ENCODE assay signal across 23 cellular contexts in genomic region chr5:38709678-38710306, GRCh38.
A peak's percentile ranks its signal among the peaks of the same experiment; 100 is the strongest.
DNase-seq lines count a peak whose midpoint lies in the region; ATAC-seq and TF ChIP-seq lines count a peak whose summit lies in the region.
"Had no signal": no experiment of that assay in that cellular context is flagged by ENCODE, and none has a peak within 500 bp of the region (broad histone marks: within the 10 kb centered on the region; RNA-seq: fewer than 3 reads in every experiment).

No MANE protein-coding gene starts in this region.

- POLR2A ChIA-PET in Panc1 (lab: Charles Lee): interaction anchor here (0.6 kb wide), 1 partner anchor 29 kb away, joined by 3 read pairs; no protein-coding TSS in a partner anchor
- POLR2A ChIA-PET in activated CD4-positive, alpha-beta T cell treated with anti-CD3 and anti-CD28 coated beads, Interleukin-2, amount 10 ng/mL, durations not matched to agents 7 days and 5 days (lab: Charles Lee): no interaction called here

- ATAC-seq in Right ventricle myocardium inferior: peak; percentile 25
- ATAC-seq in Panc1: no peak
- ATAC-seq: CD8-positive, alpha-beta T cell; GM23338 had no signal

- peaks cover 3% of the 10 kb centered on the region for H3K9me3 Mint-ChIP-seq in mesothelial cell of epicardium
- no peaks in the 10 kb centered on the region for H3K9me3 Mint-ChIP-seq in activated CD4-positive, alpha-beta T cell treated with anti-CD3 and anti-CD28 coated beads, Interleukin-2, amount 10 ng/mL, durations not matched to agents 7 days and 5 days
- H3K9me3 Mint-ChIP-seq: CD8-positive, alpha-beta T cell; GM23338 had no signal

- intact Hi-C loops in Right ventricle myocardium inferior (cut with DNase I): no loop called here
- intact Hi-C loops in Panc1 (cut with micrococcal nuclease; ENCODE audit: unreplicated experiment): no loop called here
- intact Hi-C loops in posterior vena cava (cut with DNase I): no loop called here

- H3K4me1 ChIP-seq in right atrium auricular region (peaks cover 0 to 19% of the 10 kb centered on the region in 2 donors), Panc1 (ENCODE audit: control insufficient read depth, insufficient read depth, low read length) (peaks cover 20% of the 10 kb centered on the region)
- H3K4me1 ChIP-seq: Peyer's patch, SJSA1 had no signal

- no peaks in the 10 kb centered on the region for H3K36me3 Mint-ChIP-seq in mesothelial cell of epicardium
- no peaks in the 10 kb centered on the region for H3K36me3 Mint-ChIP-seq in activated CD4-positive, alpha-beta T cell treated with anti-CD3 and anti-CD28 coated beads, Interleukin-2, amount 10 ng/mL, durations not matched to agents 7 days and 5 days (ENCODE audit: low read depth)
- H3K36me3 Mint-ChIP-seq: CD8-positive, alpha-beta T cell; IgD-negative memory B cell had no signal

- CTCF ChIA-PET in Panc1 (lab: Charles Lee): no interaction called here
- CTCF ChIA-PET in activated CD4-positive, alpha-beta T cell treated with anti-CD3 and anti-CD28 coated beads, Interleukin-2, amount 10 ng/mL, durations not matched to agents 7 days and 5 days (lab: Charles Lee): no interaction called here

- no peak overlapping the region for H3K4me3 ChIP-seq in right atrium auricular region
- H3K4me3 ChIP-seq in Panc1 (ENCODE audit: low read depth in 2 of 2, low read length in 2 of 2): no peak overlapping the region
- H3K4me3 ChIP-seq: GM23338, Peyer's patch, SJSA1 had no signal

- in situ Hi-C loops in Panc1 (cut with HindIII; ENCODE audit: low pct_unique_long_range_greater_than_20kb, low sequenced_read_pairs): no loop called here

- no peaks in the 10 kb centered on the region for H3K27me3 Mint-ChIP-seq in mesothelial cell of epicardium (ENCODE audit: low read depth)
- no peaks in the 10 kb centered on the region for H3K27me3 Mint-ChIP-seq in activated CD4-positive, alpha-beta T cell treated with anti-CD3 and anti-CD28 coated beads, Interleukin-2, amount 10 ng/mL, durations not matched to agents 7 days and 5 days
- H3K27me3 Mint-ChIP-seq: IgD-negative memory B cell had no signal

- peaks cover 28% of the 10 kb centered on the region for H3K4me1 Mint-ChIP-seq in mesothelial cell of epicardium
- no peaks in the 10 kb centered on the region for H3K4me1 Mint-ChIP-seq in activated CD4-positive, alpha-beta T cell treated with anti-CD3 and anti-CD28 coated beads, Interleukin-2, amount 10 ng/mL, durations not matched to agents 7 days and 5 days
- H3K4me1 Mint-ChIP-seq: IgD-negative memory B cell had no signal

- H3K27me3 ChIP-seq in right atrium auricular region (no peaks in the 10 kb centered on the region), Panc1 (ENCODE audit: control insufficient read depth, insufficient read depth, low read length) (no peaks in the 10 kb centered on the region)
- H3K27me3 ChIP-seq: Peyer's patch, SJSA1 had no signal

- H3K36me3 ChIP-seq in right atrium auricular region (no peaks in the 10 kb centered on the region), Panc1 (ENCODE audit: control insufficient read depth, insufficient read depth, low read length) (no peaks in the 10 kb centered on the region)
- H3K36me3 ChIP-seq: Peyer's patch, SJSA1 had no signal

- H3K4me3 Mint-ChIP-seq in mesothelial cell of epicardium: no peak overlapping the region
- no peak overlapping the region for H3K4me3 Mint-ChIP-seq in activated CD4-positive, alpha-beta T cell treated with anti-CD3 and anti-CD28 coated beads, Interleukin-2, amount 10 ng/mL, durations not matched to agents 7 days and 5 days
- H3K4me3 Mint-ChIP-seq: CD8-positive, alpha-beta T cell; GM23338; IgD-negative memory B cell had no signal

- no peak for TF ChIP-seq CTCF in right atrium auricular region (IDR thresholded peaks at IDR 0.05)
- no peak for TF ChIP-seq CTCF in Panc1 (IDR thresholded peaks at IDR 0.05)
- no peak for TF ChIP-seq CTCF in mesothelial cell of epicardium (IDR thresholded peaks at IDR 0.05; ENCODE audit: unreplicated experiment)

- DNase-seq in Right ventricle myocardium inferior (ENCODE audit: missing footprints) (no peak), right atrium auricular region (ENCODE audit: low spot score) (no peak), Panc1 (ENCODE audit: low read depth, low spot score) (no peak), mesothelial cell of epicardium (ENCODE audit: low spot score in 2 of 2, unreplicated experiment in 2 of 2) (no peak), superior temporal gyrus (ENCODE audit: extremely low spot score) (peak; percentile 49), NCI-H526 (lab: John Stamatoyannopoulos, UW) (no peak), posterior vena cava (ENCODE audit: low spot score) (no peak)
- DNase-seq in activated CD4-positive, alpha-beta T cell treated with anti-CD3 and anti-CD28 coated beads, Interleukin-2, amount 10 ng/mL, durations not matched to agents 7 days and 5 days: no peak
- DNase-seq: 8988T; CD8-positive, alpha-beta T cell; DND-41; HCEC 1CT; Karpas-422; MV-4-11; NCI-H1105 treated with DMSO at 0.1 percent for 48 hours; NCI-H2029 treated with DMSO at 0.1 percent for 48 hours; NCI-H226; NCI-H510A treated with DMSO at 0.1 percent for 48 hours; NCI-H774; Peyer's patch had no signal

- H3K9me3 ChIP-seq in right atrium auricular region: no peaks in the 10 kb centered on the region
- no peaks in the 10 kb centered on the region for H3K9me3 ChIP-seq in Panc1 (ENCODE audit: control insufficient read depth, insufficient read depth, low read depth, low read length)
- H3K9me3 ChIP-seq: Peyer's patch, SJSA1 had no signal

- no peak overlapping the region for H3K27ac ChIP-seq in right atrium auricular region
- peak overlapping the region; percentile 55; the same call in 1 of the 2 replicates for H3K27ac ChIP-seq in Panc1 (ENCODE audit: low read length)
- H3K27ac ChIP-seq: Peyer's patch, SJSA1 had no signal

- peak overlapping the region; percentile 10 for H3K27ac Mint-ChIP-seq in mesothelial cell of epicardium
- no peak overlapping the region for H3K27ac Mint-ChIP-seq in activated CD4-positive, alpha-beta T cell treated with anti-CD3 and anti-CD28 coated beads, Interleukin-2, amount 10 ng/mL, durations not matched to agents 7 days and 5 days
- H3K27ac Mint-ChIP-seq: CD8-positive, alpha-beta T cell; GM23338; IgD-negative memory B cell had no signal

- BruUV-seq in Panc1 (replicated peaks; lab: Mats Ljungman, UMichigan): no TSS peak
